ENCODE assay signal across 14 cellular contexts in the genomic region with DNA sequence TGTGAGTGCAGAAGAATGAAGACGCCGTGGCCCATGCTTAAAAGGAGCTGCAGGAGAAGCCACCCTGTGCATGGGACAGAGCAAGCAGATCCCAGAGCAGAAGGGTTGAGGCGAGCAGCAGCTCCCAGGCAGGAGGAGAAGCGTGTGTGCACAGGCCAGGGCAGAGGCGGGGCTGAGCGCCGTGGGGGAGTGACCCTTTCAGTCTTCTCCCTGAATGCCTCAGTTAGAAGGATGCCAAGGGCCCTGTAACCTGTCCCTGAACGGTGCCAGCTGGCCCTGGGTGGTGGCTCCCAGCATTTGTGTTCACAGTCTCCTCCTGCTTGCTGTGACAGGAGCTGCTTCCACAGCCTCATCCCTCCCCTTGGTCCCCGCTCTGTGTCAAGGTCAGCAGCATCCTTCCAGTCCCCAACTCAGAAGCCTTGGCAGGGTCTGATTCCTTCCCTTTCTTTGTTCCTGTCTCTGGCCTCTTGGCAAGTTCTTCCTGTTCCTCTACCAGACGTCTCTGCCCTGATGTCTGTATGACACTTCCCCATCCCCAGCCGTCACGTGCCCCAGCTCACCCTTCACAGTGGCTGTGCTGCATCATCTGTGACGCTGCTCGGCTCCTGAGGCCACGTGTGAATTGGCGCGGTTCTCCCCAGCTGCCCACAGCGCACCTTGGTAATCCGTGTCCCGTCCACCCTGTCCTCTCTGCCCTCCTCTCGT. TPM values are rescaled to one million over a fixed set of nuclear protein-coding genes. Genes with fewer than 3 reads are reported as not detected.
DNase-seq lines count a peak whose midpoint lies in the region; ATAC-seq and TF ChIP-seq lines count a peak whose summit lies in the region.
"Had no signal": no experiment of that assay in that cellular context is flagged by ENCODE, and none has a peak within 500 bp of the region (broad histone marks: within the 10 kb centered on the region; RNA-seq: fewer than 3 reads in every experiment).

No MANE protein-coding gene starts in this region.

- 74 to 79% methylated on average over 12 to 13 of the region's 21 CpGs for WGBS in gastroesophageal sphincter (ENCODE audit: low coverage in 1 of 2), 2 donors
- no CpG with 5 or more reads among the region's 21 CpGs for WGBS in neuronal stem cell (ENCODE audit: extremely low coverage in 2 of 2, insufficient read length in 2 of 2, insufficient replicate concordance in 1 of 2), 2 donors

- no peak overlapping the region for H2AFZ ChIP-seq in neuronal stem cell (ENCODE audit: low read length)

- peak; percentile 95 for DNase-seq in CD14-positive monocyte (ENCODE audit: low spot score)
- peak; percentile 100 for DNase-seq in NOMO-1 treated with DMSO at 0.1 percent for 48 hours (lab: John Stamatoyannopoulos, UW; ENCODE audit: unreplicated experiment)
- no peak for DNase-seq in neuronal stem cell (ENCODE audit: low spot score)
- no peak for DNase-seq in AG20443 (ENCODE audit: low spot score)
- no peak for DNase-seq in COLO668 (lab: John Stamatoyannopoulos, UW; ENCODE audit: unreplicated experiment)
- DNase-seq in stimulated activated CD4-positive, alpha-beta T cell treated with anti-CD3 and anti-CD28 coated beads, Interleukin-2, amount 100 ng/mL, for 24 hours, result no peak
- no peak for DNase-seq in HCEC 1CT
- DNase-seq: activated CD8-positive, alpha-beta T cell treated with anti-CD3 and anti-CD28 coated beads, Interleukin-2, amount 10 ng/mL, durations not matched to agents 7 days and 5 days; CD4-positive, alpha-beta memory T cell; NCI-H526 treated with DMSO at 0.1 percent for 48 hours; stimulated activated CD4-positive, alpha-beta T cell treated with anti-CD3 and anti-CD28 coated beads, Interleukin-1b, Interleukin-23, amount 100 ng/mL, for 48 hours had no signal

- peak overlapping the region in 1 of 2 donors; percentile 46 for H3K4me3 Mint-ChIP-seq in CD14-positive monocyte
- H3K4me3 Mint-ChIP-seq: activated CD8-positive, alpha-beta T cell treated with anti-CD3 and anti-CD28 coated beads, Interleukin-2, amount 10 ng/mL, durations not matched to agents 7 days and 5 days; CD4-positive, alpha-beta memory T cell had no signal

- no peak for TF ChIP-seq EP300 in gastroesophageal sphincter (IDR thresholded peaks at IDR 0.05)

- no peak overlapping the region for H3K27ac ChIP-seq in gastroesophageal sphincter
- no peak overlapping the region for H3K27ac ChIP-seq in neuronal stem cell (replicated peaks; ENCODE audit: low read length)
- H3K27ac ChIP-seq: epithelial cell of prostate, SK-N-MC had no signal

- peak overlapping the region; percentile 50 for H3K23ac ChIP-seq in neuronal stem cell (ENCODE audit: low read depth, low read length, poor library complexity)

- peaks cover 37% of the 10 kb centered on the region for H3K4me1 Mint-ChIP-seq in CD14-positive monocyte

- no peak overlapping the region for H3K4me2 ChIP-seq in neuronal stem cell (ENCODE audit: insufficient read depth, low read length, poor library complexity, severe bottlenecking)

- no peak overlapping the region for H3K4me3 ChIP-seq in gastroesophageal sphincter
- no peak overlapping the region for H3K4me3 ChIP-seq in neuronal stem cell (ENCODE audit: low read length in 2 of 2)
- H3K4me3 ChIP-seq: SK-N-MC had no signal

- H3K79me1 ChIP-seq in neuronal stem cell (ENCODE audit: low read depth, low read length), result peaks cover 11% of the 10 kb centered on the region

- peaks cover 7 to 17% (median 10%) of the 10 kb centered on the region in 7 donors for H3K9me3 Mint-ChIP-seq in CD14-positive monocyte

- peak; percentile 64 for ATAC-seq in gastroesophageal sphincter
- ATAC-seq: activated CD8-positive, alpha-beta T cell treated with anti-CD3 and anti-CD28 coated beads, Interleukin-2, amount 10 ng/mL, durations not matched to agents 7 days and 5 days had no signal

- TF ChIP-seq CTCF in CD14-positive monocyte (IDR thresholded peaks at IDR 0.05) (no peak), gastroesophageal sphincter (IDR thresholded peaks at IDR 0.05) (no peak)

- intact Hi-C loops in CD14-positive monocyte (cut with micrococcal nuclease), result loop anchor here (5.0 to 10.0 kb wide), 5 partner anchors 97 to 457 kb away; a partner anchor contains a TSS

- H3K36me3 ChIP-seq in gastroesophageal sphincter (peaks cover 0 to 78% of the 10 kb centered on the region in 2 donors), neuronal stem cell (replicated peaks in 1 of 2; ENCODE audit: control insufficient read depth in 2 of 2, insufficient read depth in 2 of 2, low read length in 2 of 2) (peaks cover 27 to 74% of the 10 kb centered on the region in 2 donors)

- no peak overlapping the region for H2BK120ac ChIP-seq in neuronal stem cell (ENCODE audit: low read depth, low read length)

- no peak overlapping the region for H4K8ac ChIP-seq in neuronal stem cell (ENCODE audit: low read depth, low read length)

- H2BK5ac ChIP-seq in neuronal stem cell (ENCODE audit: low read length), result no peak overlapping the region

- peak overlapping the region; percentile 87 to 95 (median 93) for H3K27ac Mint-ChIP-seq in CD14-positive monocyte
- H3K27ac Mint-ChIP-seq: activated CD8-positive, alpha-beta T cell treated with anti-CD3 and anti-CD28 coated beads, Interleukin-2, amount 10 ng/mL, durations not matched to agents 7 days and 5 days had no signal

- H3K18ac ChIP-seq in neuronal stem cell (ENCODE audit: low read length), result no peak overlapping the region

- no peak overlapping the region for H3K14ac ChIP-seq in neuronal stem cell (ENCODE audit: low read length)

- H3K27me3 ChIP-seq in gastroesophageal sphincter (no peaks in the 10 kb centered on the region), neuronal stem cell (ENCODE audit: control insufficient read depth in 3 of 3, insufficient read depth in 3 of 3, low read depth in 1 of 3, low read length in 3 of 3) (no peaks in the 10 kb centered on the region)

- H3K9me3 ChIP-seq in gastroesophageal sphincter, result peaks cover 0 to 15% (median 0%) of the 10 kb centered on the region in 3 donors
- peaks cover 6 to 33% of the 10 kb centered on the region in 2 donors for H3K9me3 ChIP-seq in neuronal stem cell (replicated peaks in 1 of 2; ENCODE audit: control insufficient read depth in 2 of 2, insufficient read depth in 1 of 2, low read depth in 1 of 2, low read length in 2 of 2)

- H4K91ac ChIP-seq in neuronal stem cell (ENCODE audit: low read depth, low read length, poor library complexity), result no peak overlapping the region

- H2BK12ac ChIP-seq in neuronal stem cell (ENCODE audit: low read length), result no peak overlapping the region

- H3K27me3 Mint-ChIP-seq in CD14-positive monocyte (ENCODE audit: low read depth in 3 of 3), result peaks cover 0 to 2% (median 0%) of the 10 kb centered on the region in 3 donors
- H3K27me3 Mint-ChIP-seq: CD4-positive, alpha-beta memory T cell had no signal

- no peak overlapping the region for H2BK15ac ChIP-seq in neuronal stem cell (ENCODE audit: low read length)

- peaks cover 0 to 34% (median 7%) of the 10 kb centered on the region in 3 donors for H3K4me1 ChIP-seq in gastroesophageal sphincter
- peaks cover 5 to 7% of the 10 kb centered on the region in 2 donors for H3K4me1 ChIP-seq in neuronal stem cell (ENCODE audit: control insufficient read depth in 2 of 2, insufficient read depth in 1 of 2, low read depth in 1 of 2, low read length in 2 of 2)

- H2AK5ac ChIP-seq in neuronal stem cell (ENCODE audit: low read depth, low read length), result no peak overlapping the region

- H3K36me3 Mint-ChIP-seq in CD14-positive monocyte, result peaks cover 65 to 85% of the 10 kb centered on the region in 2 donors

- no peak overlapping the region for H3K4ac ChIP-seq in neuronal stem cell (ENCODE audit: low read length)

- H3K9ac ChIP-seq in neuronal stem cell (ENCODE audit: low read depth, low read length, poor library complexity), result peak overlapping the region; percentile 53

- TF ChIP-seq POLR2A in gastroesophageal sphincter (IDR thresholded peaks at IDR 0.05), result no peak

RNA-seq across cellular contexts. Expression of a gene that starts 5.2 kb away (rescaled TPM):
- 10 to 100 TPM; 33.2 to 53.8 TPM for polyA plus RNA-seq in CD14-positive monocyte
- total RNA-seq in gastroesophageal sphincter, result 10 to 100 TPM; 46.4 to 92.7 (median 60.3) TPM
- 18.9 TPM for polyA plus RNA-seq in neuronal stem cell (2013, experiment 1 of 2)
- polyA plus RNA-seq in neuronal stem cell (2013, experiment 2 of 2), result 18.7 TPM

Comparison
In these comparisons a context has a peak if more than half of its experiments do, and no peak if none do; other contexts are left out.
1. DNase-seq: peak in CD14-positive monocyte (single experiment) and NOMO-1 treated with DMSO at 0.1 percent for 48 hours (single experiment); none in neuronal stem cell (single experiment), AG20443 (single experiment), COLO668 (single experiment), stimulated activated CD4-positive, alpha-beta T cell treated with anti-CD3 and anti-CD28 coated beads, Interleukin-2, amount 100 ng/mL, for 24 hours (0 of 2) and HCEC 1CT (single experiment).